Comparison of ENCODE assay signal across 13 cellular contexts in the genomic region with DNA sequence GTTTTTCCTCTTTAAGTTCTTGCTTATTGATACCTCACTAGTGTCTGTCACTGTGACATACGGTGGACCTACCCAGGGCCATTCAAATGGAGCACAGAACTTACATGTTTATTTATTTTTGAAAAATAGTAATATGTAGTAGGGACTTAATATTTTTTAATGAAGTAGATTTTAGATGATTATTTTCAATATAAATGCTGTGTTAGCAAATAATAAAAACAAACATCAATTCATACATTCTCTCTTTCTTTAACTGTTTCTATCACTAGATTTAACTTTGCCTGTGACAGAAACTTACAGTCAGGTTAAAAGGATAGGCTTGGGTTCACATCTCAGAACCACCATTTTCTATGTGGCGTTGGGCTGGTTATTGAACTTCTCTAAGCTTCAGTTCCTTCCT.
DNase-seq lines count a peak whose midpoint lies in the region; ATAC-seq and TF ChIP-seq lines count a peak whose summit lies in the region.
"Had no signal": no experiment of that assay in that cellular context is flagged by ENCODE, and none has a peak within 500 bp of the region (broad histone marks: within the 10 kb centered on the region; RNA-seq: fewer than 3 reads in every experiment).

No MANE protein-coding gene starts in this region.

- CTCF ChIA-PET in SK-N-SH (lab: Yijun Ruan, JAX), result no interaction called here

- no peak for TF ChIP-seq EP300 in SK-N-SH (IDR thresholded peaks at IDR 0.05; ENCODE audit: borderline replicate concordance in 1 of 2, low read depth in 1 of 2, low read length in 1 of 2)

- intact Hi-C loops in tibial artery (cut with DNase I; ENCODE audit: low total_unique reads), result no loop called here

- no peak for TF ChIP-seq CTCF in SK-N-SH (IDR thresholded peaks at IDR 0.05)
- TF ChIP-seq CTCF in coronary artery (IDR thresholded peaks at IDR 0.05), result no peak
- no peak for TF ChIP-seq CTCF in tibial artery (IDR thresholded peaks at IDR 0.05)

- ATAC-seq in SK-N-SH treated with all-trans-retinoic acid at 6 μM for 48 hours, result no peak; the same call in 2 of the 3 replicates
- no peak for ATAC-seq in GM21423 (IDR thresholded peaks at IDR 0.05; ENCODE audit: unreplicated experiment)
- ATAC-seq: activated T-cell treated with anti-CD3 and anti-CD28 coated beads, Interleukin-2, amount 50 U/mL, for 72 hours had no signal

- H3K4me1 ChIP-seq in SK-N-SH (ENCODE audit: control insufficient read depth in 1 of 2, insufficient read depth in 2 of 2, low read depth in 1 of 2, low read length in 1 of 2) (peaks cover 2 to 17% of the 10 kb centered on the region in 2 experiments; a peak in 3 of 4 replicates), muscle layer of colon (ENCODE audit: insufficient read depth, low read length) (peaks cover 21% of the 10 kb centered on the region), tibial artery (peaks cover 0 to 80% (median 23%) of the 10 kb centered on the region in 4 donors)

- H3K36me3 ChIP-seq in SK-N-SH (replicated peaks in 1 of 2; ENCODE audit: control insufficient read depth in 1 of 2, insufficient read depth in 2 of 2, low read length in 1 of 2), result peaks cover 18 to 46% of the 10 kb centered on the region in 2 experiments
- H3K36me3 ChIP-seq in muscle layer of colon (ENCODE audit: insufficient read depth, low read length), result no peaks in the 10 kb centered on the region
- peaks cover 0 to 8% (median 5%) of the 10 kb centered on the region in 3 donors for H3K36me3 ChIP-seq in tibial artery
- H3K36me3 ChIP-seq: neutrophil had no signal

- no peak overlapping the region for H2AFZ ChIP-seq in SK-N-SH (ENCODE audit: low read depth)

- DNase-seq in SK-N-SH, result no peak
- no peak for DNase-seq in coronary artery (ENCODE audit: low spot score)
- no peak for DNase-seq in tibial artery
- DNase-seq in midbrain (lab: John Stamatoyannopoulos, UW), result no peak
- DNase-seq in occipital lobe (lab: John Stamatoyannopoulos, UW), result no peak
- DNase-seq: activated CD4-positive, alpha-beta T cell treated with anti-CD3 and anti-CD28 coated beads, Interleukin-2, amount 50 U/mL, for 48 hours; activated T-cell treated with anti-CD3 and anti-CD28 coated beads, Interleukin-2, amount 50 U/mL, for 72 hours; stimulated activated naive CD4-positive, alpha-beta T cell treated with Interleukin-2 at 50 U/mL for 16 hours had no signal

- no peaks in the 10 kb centered on the region for H3K27me3 ChIP-seq in SK-N-SH (ENCODE audit: insufficient read depth)
- no peaks in the 10 kb centered on the region for H3K27me3 ChIP-seq in muscle layer of colon (ENCODE audit: control insufficient read depth in 1 of 2, insufficient read depth in 2 of 2, low read length in 2 of 2)
- H3K27me3 ChIP-seq in tibial artery, result no peaks in the 10 kb centered on the region
- H3K27me3 ChIP-seq: neutrophil had no signal

- no peak for TF ChIP-seq RAD21 in SK-N-SH (IDR thresholded peaks at IDR 0.05; ENCODE audit: low read length)

- H4K20me1 ChIP-seq in SK-N-SH (ENCODE audit: insufficient read depth), result no peaks in the 10 kb centered on the region

- H3K9me3 ChIP-seq in SK-N-SH, result no peaks in the 10 kb centered on the region
- no peaks in the 10 kb centered on the region for H3K9me3 ChIP-seq in muscle layer of colon (ENCODE audit: low read length)
- H3K9me3 ChIP-seq in tibial artery, result no peaks in the 10 kb centered on the region
- H3K9me3 ChIP-seq: neutrophil had no signal

- H3K4me2 ChIP-seq in SK-N-SH, result peak overlapping the region; percentile 59

- H3F3A ChIP-seq in SK-N-SH (replicated peaks; ENCODE audit: insufficient read depth), result peaks cover 65% of the 10 kb centered on the region

- 59% methylated on average over 2 of the region's 2 CpGs for WGBS in SK-N-SH (ENCODE audit: low lambda C conversion rate)

- H3K27ac ChIP-seq in SK-N-SH (ENCODE audit: low read depth in 2 of 2, low read length in 1 of 2), result peak overlapping the region; percentile 82 to 89; a peak in 3 of 4 replicates
- H3K27ac ChIP-seq in coronary artery, result peak overlapping the region; percentile 64 to 79
- peak overlapping the region; percentile 27 for H3K27ac ChIP-seq in muscle layer of colon (ENCODE audit: low read depth, low read length)
- H3K27ac ChIP-seq in tibial artery, result peak overlapping the region; percentile 86 to 89
- H3K27ac ChIP-seq: neutrophil had no signal

- no peak overlapping the region for H3K4me3 ChIP-seq in SK-N-SH (ENCODE audit: low read depth in 2 of 2, low read length in 1 of 2)
- H3K4me3 ChIP-seq in coronary artery, result no peak overlapping the region
- peak overlapping the region in 1 of 2 donors; percentile 52 for H3K4me3 ChIP-seq in muscle layer of colon (ENCODE audit: low read depth in 1 of 2, low read length in 2 of 2)
- no peak overlapping the region for H3K4me3 ChIP-seq in tibial artery
- H3K4me3 ChIP-seq: skin epidermis had no signal

- peaks cover 9% of the 10 kb centered on the region; the same call in 1 of the 2 replicates for H3K79me2 ChIP-seq in SK-N-SH (ENCODE audit: insufficient read depth)

- H3K9ac ChIP-seq in SK-N-SH (peak overlapping the region; percentile 49; the same call in 1 of the 2 replicates), muscle layer of colon (ENCODE audit: low read length) (no peak overlapping the region)

- POLR2A ChIA-PET in SK-N-SH (lab: Yijun Ruan, JAX), result no interaction called here

- H3K9me2 ChIP-seq in SK-N-SH, result no peaks in the 10 kb centered on the region

TF ChIP-seq in SK-N-SH, 30 proteins besides CTCF, POLR2A, EP300 and RAD21:
- TF ChIP-seq POLR2AphosphoS5 (IDR thresholded peaks at IDR 0.05; ENCODE audit: low read depth, low read length), result no peak
- TF ChIP-seq RCOR1 (IDR thresholded peaks at IDR 0.05; ENCODE audit: low read length), result no peak
- TF ChIP-seq EZH2phosphoT487 (IDR thresholded peaks at IDR 0.05; ENCODE audit: borderline replicate concordance, low read depth), result no peak

TF ChIP-seq in SK-N-SH treated with all-trans-retinoic acid at 6 μM for 48 hours, 23 proteins besides CTCF, POLR2A, EP300 and RAD21:
- TF ChIP-seq ARNTL (CRISPR knock-in tag; IDR thresholded peaks at IDR 0.05; ENCODE audit: borderline replicate concordance, low read depth), result no peak
- no peak for TF ChIP-seq ZFP30 (CRISPR knock-in tag; IDR thresholded peaks at IDR 0.05)
- TF ChIP-seq GLIS3 (CRISPR knock-in tag; IDR thresholded peaks at IDR 0.05), result no peak
- no peak for TF ChIP-seq ZNF8 (CRISPR knock-in tag; IDR thresholded peaks at IDR 0.05)
- no peak for TF ChIP-seq ZC3H10 (CRISPR knock-in tag; IDR thresholded peaks at IDR 0.05)
- TF ChIP-seq ZNF70 (CRISPR knock-in tag; IDR thresholded peaks at IDR 0.05), result no peak
- TF ChIP-seq POU6F1 (CRISPR knock-in tag; IDR thresholded peaks at IDR 0.05; ENCODE audit: borderline replicate concordance, low read depth), result no peak
- no peak for TF ChIP-seq ZNF565 (CRISPR knock-in tag; conservative IDR thresholded peaks at IDR 0.05; ENCODE audit: low read depth)
- no peak for TF ChIP-seq PPARA (CRISPR knock-in tag; IDR thresholded peaks at IDR 0.05; ENCODE audit: borderline replicate concordance)
- TF ChIP-seq, protein P1, sequence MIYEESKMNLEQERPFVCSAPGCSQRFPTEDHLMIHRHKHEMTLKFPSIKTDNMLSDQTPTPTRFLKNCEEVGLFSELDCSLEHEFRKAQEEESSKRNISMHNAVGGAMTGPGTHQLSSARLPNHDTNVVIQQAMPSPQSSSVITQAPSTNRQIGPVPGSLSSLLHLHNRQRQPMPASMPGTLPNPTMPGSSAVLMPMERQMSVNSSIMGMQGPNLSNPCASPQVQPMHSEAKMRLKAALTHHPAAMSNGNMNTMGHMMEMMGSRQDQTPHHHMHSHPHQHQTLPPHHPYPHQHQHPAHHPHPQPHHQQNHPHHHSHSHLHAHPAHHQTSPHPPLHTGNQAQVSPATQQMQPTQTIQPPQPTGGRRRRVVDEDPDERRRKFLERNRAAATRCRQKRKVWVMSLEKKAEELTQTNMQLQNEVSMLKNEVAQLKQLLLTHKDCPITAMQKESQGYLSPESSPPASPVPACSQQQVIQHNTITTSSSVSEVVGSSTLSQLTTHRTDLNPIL (CRISPR knock-in tag; IDR thresholded peaks at IDR 0.05; ENCODE audit: low read depth), result no peak
- TF ChIP-seq ZFP3 (CRISPR knock-in tag; IDR thresholded peaks at IDR 0.05), result no peak
- no peak for TF ChIP-seq OSR1 (CRISPR knock-in tag; IDR thresholded peaks at IDR 0.05)
- no peak for TF ChIP-seq TCF4 (CRISPR knock-in tag; IDR thresholded peaks at IDR 0.05; ENCODE audit: borderline replicate concordance)
- no peak for TF ChIP-seq ESRRG (CRISPR knock-in tag; IDR thresholded peaks at IDR 0.05)
- TF ChIP-seq TOX (CRISPR knock-in tag; IDR thresholded peaks at IDR 0.05; ENCODE audit: borderline replicate concordance), result no peak
- TF ChIP-seq, protein P2, sequence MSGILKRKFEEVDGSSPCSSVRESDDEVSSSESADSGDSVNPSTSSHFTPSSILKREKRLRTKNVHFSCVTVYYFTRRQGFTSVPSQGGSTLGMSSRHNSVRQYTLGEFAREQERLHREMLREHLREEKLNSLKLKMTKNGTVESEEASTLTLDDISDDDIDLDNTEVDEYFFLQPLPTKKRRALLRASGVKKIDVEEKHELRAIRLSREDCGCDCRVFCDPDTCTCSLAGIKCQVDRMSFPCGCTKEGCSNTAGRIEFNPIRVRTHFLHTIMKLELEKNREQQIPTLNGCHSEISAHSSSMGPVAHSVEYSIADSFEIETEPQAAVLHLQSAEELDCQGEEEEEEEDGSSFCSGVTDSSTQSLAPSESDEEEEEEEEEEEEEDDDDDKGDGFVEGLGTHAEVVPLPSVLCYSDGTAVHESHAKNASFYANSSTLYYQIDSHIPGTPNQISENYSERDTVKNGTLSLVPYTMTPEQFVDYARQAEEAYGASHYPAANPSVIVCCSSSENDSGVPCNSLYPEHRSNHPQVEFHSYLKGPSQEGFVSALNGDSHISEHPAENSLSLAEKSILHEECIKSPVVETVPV (CRISPR knock-in tag; IDR thresholded peaks at IDR 0.05), result no peak

Comparison
In these comparisons a context has a peak if more than half of its experiments do, and no peak if none do; other contexts are left out.
1. H3K27ac ChIP-seq: peak in every context shown above with its lines; median percentile 88 in tibial artery; 86 in SK-N-SH; 72 in coronary artery; 27 in muscle layer of colon.